ENCODE assay signal across 1 cellular context in genomic region chr19:2775556-2776430, GRCh38.
TF ChIP-seq lines count a peak whose summit lies in the region.

No MANE protein-coding gene starts in this region.

TF ChIP-seq in HepG2, 621 proteins besides CTCF, POLR2A, EP300 and RAD21 (continued from another document and continues in another):
- TF ChIP-seq ZHX2 (IDR thresholded peaks at IDR 0.05; ENCODE audit: low read depth), result peak; percentile 31; the same call in 1 of the 2 replicates
- TF ChIP-seq ZHX2 (CRISPR knock-in tag; IDR thresholded peaks at IDR 0.05; ENCODE audit: borderline replicate concordance), result no peak
- TF ChIP-seq TOE1 (CRISPR knock-in tag; IDR thresholded peaks at IDR 0.05), result no peak
- TF ChIP-seq KAT2B (IDR thresholded peaks at IDR 0.05; ENCODE audit: borderline replicate concordance, low read depth, low read length), result no peak
- TF ChIP-seq SMYD3 (CRISPR knock-in tag; IDR thresholded peaks at IDR 0.05), result no peak
- no peak for TF ChIP-seq PAWR (CRISPR knock-in tag; IDR thresholded peaks at IDR 0.05; ENCODE audit: borderline replicate concordance)
- TF ChIP-seq ZUFSP (CRISPR knock-in tag; IDR thresholded peaks at IDR 0.05; ENCODE audit: borderline replicate concordance), result no peak
- TF ChIP-seq, protein P1, sequence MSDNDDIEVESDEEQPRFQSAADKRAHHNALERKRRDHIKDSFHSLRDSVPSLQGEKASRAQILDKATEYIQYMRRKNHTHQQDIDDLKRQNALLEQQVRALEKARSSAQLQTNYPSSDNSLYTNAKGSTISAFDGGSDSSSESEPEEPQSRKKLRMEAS (IDR thresholded peaks at IDR 0.05), result no peak; the same call in 1 of the 2 replicates
- TF ChIP-seq PAF1 (CRISPR knock-in tag; IDR thresholded peaks at IDR 0.05), result no peak
- TF ChIP-seq ZFP36L1 (CRISPR knock-in tag; IDR thresholded peaks at IDR 0.05), result no peak
- no peak; the same call in 1 of the 2 replicates for TF ChIP-seq NFYB (CRISPR knock-in tag; IDR thresholded peaks at IDR 0.05)
- TF ChIP-seq ZNF274 (CRISPR knock-in tag; IDR thresholded peaks at IDR 0.05), result no peak
- TF ChIP-seq SMAD1 (CRISPR knock-in tag; IDR thresholded peaks at IDR 0.05; ENCODE audit: borderline replicate concordance, low read depth), result no peak
- no peak for TF ChIP-seq GATAD1 (CRISPR knock-in tag; IDR thresholded peaks at IDR 0.05)
- TF ChIP-seq, protein P2, sequence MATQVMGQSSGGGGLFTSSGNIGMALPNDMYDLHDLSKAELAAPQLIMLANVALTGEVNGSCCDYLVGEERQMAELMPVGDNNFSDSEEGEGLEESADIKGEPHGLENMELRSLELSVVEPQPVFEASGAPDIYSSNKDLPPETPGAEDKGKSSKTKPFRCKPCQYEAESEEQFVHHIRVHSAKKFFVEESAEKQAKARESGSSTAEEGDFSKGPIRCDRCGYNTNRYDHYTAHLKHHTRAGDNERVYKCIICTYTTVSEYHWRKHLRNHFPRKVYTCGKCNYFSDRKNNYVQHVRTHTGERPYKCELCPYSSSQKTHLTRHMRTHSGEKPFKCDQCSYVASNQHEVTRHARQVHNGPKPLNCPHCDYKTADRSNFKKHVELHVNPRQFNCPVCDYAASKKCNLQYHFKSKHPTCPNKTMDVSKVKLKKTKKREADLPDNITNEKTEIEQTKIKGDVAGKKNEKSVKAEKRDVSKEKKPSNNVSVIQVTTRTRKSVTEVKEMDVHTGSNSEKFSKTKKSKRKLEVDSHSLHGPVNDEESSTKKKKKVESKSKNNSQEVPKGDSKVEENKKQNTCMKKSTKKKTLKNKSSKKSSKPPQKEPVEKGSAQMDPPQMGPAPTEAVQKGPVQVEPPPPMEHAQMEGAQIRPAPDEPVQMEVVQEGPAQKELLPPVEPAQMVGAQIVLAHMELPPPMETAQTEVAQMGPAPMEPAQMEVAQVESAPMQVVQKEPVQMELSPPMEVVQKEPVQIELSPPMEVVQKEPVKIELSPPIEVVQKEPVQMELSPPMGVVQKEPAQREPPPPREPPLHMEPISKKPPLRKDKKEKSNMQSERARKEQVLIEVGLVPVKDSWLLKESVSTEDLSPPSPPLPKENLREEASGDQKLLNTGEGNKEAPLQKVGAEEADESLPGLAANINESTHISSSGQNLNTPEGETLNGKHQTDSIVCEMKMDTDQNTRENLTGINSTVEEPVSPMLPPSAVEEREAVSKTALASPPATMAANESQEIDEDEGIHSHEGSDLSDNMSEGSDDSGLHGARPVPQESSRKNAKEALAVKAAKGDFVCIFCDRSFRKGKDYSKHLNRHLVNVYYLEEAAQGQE (IDR thresholded peaks at IDR 0.05; ENCODE audit: borderline replicate concordance in 1 of 2, low read depth in 1 of 2, low read length in 2 of 2), result no peak
- TF ChIP-seq POLR2AphosphoS2 (IDR thresholded peaks at IDR 0.05; ENCODE audit: low read depth, low read length), result no peak
- TF ChIP-seq SKI (IDR thresholded peaks at IDR 0.05; ENCODE audit: partially characterized antibody), result peak; percentile 13
- TF ChIP-seq ZFP37 (CRISPR knock-in tag; IDR thresholded peaks at IDR 0.05; ENCODE audit: borderline replicate concordance), result 0 out of 2 replicates have a peak, but pooled peaks have one; percentile 41
- no peak for TF ChIP-seq HMG20A (CRISPR knock-in tag; IDR thresholded peaks at IDR 0.05; ENCODE audit: borderline replicate concordance)
- TF ChIP-seq IRX3 (CRISPR knock-in tag; IDR thresholded peaks at IDR 0.05; ENCODE audit: borderline replicate concordance, low read depth), result no peak
- no peak; the same call in 1 of the 2 replicates for TF ChIP-seq ZNF605 (CRISPR knock-in tag; IDR thresholded peaks at IDR 0.05)
- no peak for TF ChIP-seq ZNF737 (CRISPR knock-in tag; IDR thresholded peaks at IDR 0.05; ENCODE audit: borderline replicate concordance)
- TF ChIP-seq, protein P3, sequence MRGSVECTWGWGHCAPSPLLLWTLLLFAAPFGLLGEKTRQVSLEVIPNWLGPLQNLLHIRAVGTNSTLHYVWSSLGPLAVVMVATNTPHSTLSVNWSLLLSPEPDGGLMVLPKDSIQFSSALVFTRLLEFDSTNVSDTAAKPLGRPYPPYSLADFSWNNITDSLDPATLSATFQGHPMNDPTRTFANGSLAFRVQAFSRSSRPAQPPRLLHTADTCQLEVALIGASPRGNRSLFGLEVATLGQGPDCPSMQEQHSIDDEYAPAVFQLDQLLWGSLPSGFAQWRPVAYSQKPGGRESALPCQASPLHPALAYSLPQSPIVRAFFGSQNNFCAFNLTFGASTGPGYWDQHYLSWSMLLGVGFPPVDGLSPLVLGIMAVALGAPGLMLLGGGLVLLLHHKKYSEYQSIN (CRISPR knock-in tag; IDR thresholded peaks at IDR 0.05; ENCODE audit: borderline replicate concordance), result no peak
- no peak for TF ChIP-seq ZNF510 (CRISPR knock-in tag; IDR thresholded peaks at IDR 0.05; ENCODE audit: low read depth)
- TF ChIP-seq RNF219 (CRISPR knock-in tag; IDR thresholded peaks at IDR 0.05), result no peak
- no peak for TF ChIP-seq ATF7-NPFF (CRISPR knock-in tag; IDR thresholded peaks at IDR 0.05; ENCODE audit: low read depth)
- TF ChIP-seq SMARCE1 (IDR thresholded peaks at IDR 0.05; ENCODE audit: borderline replicate concordance), result no peak
- TF ChIP-seq PRDM4 (CRISPR knock-in tag; IDR thresholded peaks at IDR 0.05; ENCODE audit: borderline replicate concordance), result no peak
- TF ChIP-seq PPARG (CRISPR knock-in tag; conservative IDR thresholded peaks at IDR 0.05), result no peak
- TF ChIP-seq ZNF335 (CRISPR knock-in tag; IDR thresholded peaks at IDR 0.05), result peak; percentile 35; the same call in 1 of the 2 replicates
- TF ChIP-seq ZNF644 (CRISPR knock-in tag; IDR thresholded peaks at IDR 0.05; ENCODE audit: low read depth), result no peak
- no peak for TF ChIP-seq MLLT10 (CRISPR knock-in tag; IDR thresholded peaks at IDR 0.05)
- TF ChIP-seq TRAFD1 (CRISPR knock-in tag; IDR thresholded peaks at IDR 0.05; ENCODE audit: borderline replicate concordance), result no peak
- TF ChIP-seq, protein P4, sequence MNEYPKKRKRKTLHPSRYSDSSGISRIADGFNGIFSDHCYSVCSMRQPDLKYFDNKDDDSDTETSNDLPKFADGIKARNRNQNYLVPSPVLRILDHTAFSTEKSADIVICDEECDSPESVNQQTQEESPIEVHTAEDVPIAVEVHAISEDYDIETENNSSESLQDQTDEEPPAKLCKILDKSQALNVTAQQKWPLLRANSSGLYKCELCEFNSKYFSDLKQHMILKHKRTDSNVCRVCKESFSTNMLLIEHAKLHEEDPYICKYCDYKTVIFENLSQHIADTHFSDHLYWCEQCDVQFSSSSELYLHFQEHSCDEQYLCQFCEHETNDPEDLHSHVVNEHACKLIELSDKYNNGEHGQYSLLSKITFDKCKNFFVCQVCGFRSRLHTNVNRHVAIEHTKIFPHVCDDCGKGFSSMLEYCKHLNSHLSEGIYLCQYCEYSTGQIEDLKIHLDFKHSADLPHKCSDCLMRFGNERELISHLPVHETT (CRISPR knock-in tag; conservative IDR thresholded peaks at IDR 0.05), result no peak
